ENCODE assay signal across 13 cellular contexts in genomic region chr9:125180876-125181275, GRCh38.
"Had no signal": no experiment of that assay in that cellular context is flagged by ENCODE, and none has a peak within 500 bp of the region (broad histone marks: within the 10 kb centered on the region; RNA-seq: fewer than 3 reads in every experiment).

No MANE protein-coding gene starts in this region.

- H3K4me3 ChIP-seq: dorsolateral prefrontal cortex, gastroesophageal sphincter, hepatocyte, sigmoid colon, thoracic aorta had no signal

- H3K9me3 ChIP-seq: gastroesophageal sphincter, sigmoid colon, thoracic aorta had no signal

- H3K4me3 Mint-ChIP-seq: activated CD4-positive, alpha-beta memory T cell treated with anti-CD3 and anti-CD28 coated beads, Interleukin-2, amount 10 ng/mL, durations not matched to agents 7 days and 5 days; activated naive CD4-positive, alpha-beta T cell treated with anti-CD3 and anti-CD28 coated beads for 36 hours had no signal

- H3K27ac Mint-ChIP-seq: activated CD4-positive, alpha-beta memory T cell treated with anti-CD3 and anti-CD28 coated beads, Interleukin-2, amount 10 ng/mL, durations not matched to agents 7 days and 5 days; activated naive CD4-positive, alpha-beta T cell treated with anti-CD3 and anti-CD28 coated beads for 36 hours; activated T-helper 2 cell treated with anti-CD3 and anti-CD28 coated beads, Interferon-gamma antibody, Interleukin-2, Interleukin-4, amounts not matched to agents 10 μg/mL and 5 μg/mL and 100 μg/mL, durations not matched to agents 14 hours and 24 hours and 36 hours had no signal

- H3K36me3 ChIP-seq: gastroesophageal sphincter, thoracic aorta had no signal

- H3K27ac ChIP-seq: dorsolateral prefrontal cortex, gastroesophageal sphincter, hepatocyte, sigmoid colon, thoracic aorta had no signal

- H3K27me3 ChIP-seq: dorsolateral prefrontal cortex, gastroesophageal sphincter, hepatocyte, sigmoid colon had no signal

- DNase-seq: activated CD4-positive, alpha-beta memory T cell treated with anti-CD3 and anti-CD28 coated beads, Interleukin-2, amount 10 ng/mL, durations not matched to agents 7 days and 5 days; activated CD4-positive, alpha-beta T cell treated with anti-CD3 and anti-CD28 coated beads for 1 hour; activated naive CD4-positive, alpha-beta T cell treated with anti-CD3 and anti-CD28 coated beads for 36 hours; dorsolateral prefrontal cortex; erythroblast; kidney; sigmoid colon; stimulated activated CD4-positive, alpha-beta T cell treated with anti-CD3 and anti-CD28 coated beads, Interleukin-12 subunit alpha, Interleukin-12 subunit beta, amount 100 ng/mL, for 4 hours; stimulated activated CD4-positive, alpha-beta T cell treated with anti-CD3 and anti-CD28 coated beads, Interleukin-2, amount 100 ng/mL, for 24 hours had no signal

- ATAC-seq: gastroesophageal sphincter had no signal

- H3K27me3 Mint-ChIP-seq: activated CD4-positive, alpha-beta memory T cell treated with anti-CD3 and anti-CD28 coated beads, Interleukin-2, amount 10 ng/mL, durations not matched to agents 7 days and 5 days had no signal

- H3K9me3 Mint-ChIP-seq: activated CD4-positive, alpha-beta memory T cell treated with anti-CD3 and anti-CD28 coated beads, Interleukin-2, amount 10 ng/mL, durations not matched to agents 7 days and 5 days had no signal
